1 cellular context compared by ENCODE assay signal in genomic region chr1:26302733-26303405, GRCh38.
TF ChIP-seq lines count a peak whose summit lies in the region.

No MANE protein-coding gene starts in this region.

TF ChIP-seq in GM23338, 12 proteins besides CTCF, POLR2A, EP300 and RAD21 (continued from another document):
- no peak for TF ChIP-seq ZNF462 (CRISPR knock-in tag; IDR thresholded peaks at IDR 0.05)
- TF ChIP-seq NANOG (IDR thresholded peaks at IDR 0.05; ENCODE audit: borderline replicate concordance) = no peak
- TF ChIP-seq CREB1 (CRISPR knock-in tag; IDR thresholded peaks at IDR 0.05; ENCODE audit: low read depth) = no peak
- no peak for TF ChIP-seq EZH2 (IDR thresholded peaks at IDR 0.05; ENCODE audit: low read depth, unreplicated experiment)
- TF ChIP-seq ZNF114 (CRISPR knock-in tag; IDR thresholded peaks at IDR 0.05) = no peak
- no peak for TF ChIP-seq REST (IDR thresholded peaks at IDR 0.05; ENCODE audit: unreplicated experiment)
- TF ChIP-seq STAT1 (IDR thresholded peaks at IDR 0.05; ENCODE audit: unreplicated experiment) = no peak
- no peak for TF ChIP-seq EZH2phosphoT487 (IDR thresholded peaks at IDR 0.05; ENCODE audit: unreplicated experiment)
- no peak for TF ChIP-seq ETS1 (IDR thresholded peaks at IDR 0.05)
- no peak for TF ChIP-seq JUNB (IDR thresholded peaks at IDR 0.05; ENCODE audit: unreplicated experiment)
- TF ChIP-seq POLR2AphosphoS5 (IDR thresholded peaks at IDR 0.05; ENCODE audit: low read depth) = no peak
